1 cellular context compared by ENCODE assay signal in the genomic region with DNA sequence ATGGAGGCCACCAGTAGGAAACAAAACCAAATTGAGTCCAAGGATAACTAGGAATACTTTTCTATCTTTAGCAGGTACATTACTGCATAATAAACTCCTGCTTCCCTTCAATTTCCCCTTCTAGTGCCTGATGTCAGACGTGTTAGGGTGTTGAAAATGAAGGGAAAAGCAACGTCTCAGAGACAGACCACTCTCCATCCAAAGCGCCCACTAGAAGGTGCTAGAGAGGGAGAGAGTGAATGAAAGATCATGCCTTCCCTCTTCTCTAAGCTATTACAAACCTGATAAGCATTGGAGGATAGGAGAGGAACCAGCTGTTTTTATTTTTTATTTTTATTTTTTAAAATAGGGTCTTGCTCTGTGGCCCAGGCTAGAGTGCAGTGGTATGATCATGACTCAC.
TF ChIP-seq lines count a peak whose summit lies in the region.

No MANE protein-coding gene starts in this region.

TF ChIP-seq in WTC11, 78 proteins besides CTCF, POLR2A, EP300 and RAD21 (continued from another document):
- TF ChIP-seq ATF2 (CRISPR knock-in tag; IDR thresholded peaks at IDR 0.05; ENCODE audit: borderline replicate concordance, low read depth) (no peak), CREB1 (CRISPR knock-in tag; IDR thresholded peaks at IDR 0.05) (no peak), NFE2L1 (CRISPR knock-in tag; IDR thresholded peaks at IDR 0.05) (no peak), CBFB (CRISPR knock-in tag; IDR thresholded peaks at IDR 0.05; ENCODE audit: low read depth) (no peak), ZNF423 (CRISPR knock-in tag; IDR thresholded peaks at IDR 0.05) (no peak), MXD4 (CRISPR knock-in tag; IDR thresholded peaks at IDR 0.05; ENCODE audit: borderline replicate concordance) (no peak)
